Comparison of ENCODE assay signal across 17 cellular contexts in the genomic region with DNA sequence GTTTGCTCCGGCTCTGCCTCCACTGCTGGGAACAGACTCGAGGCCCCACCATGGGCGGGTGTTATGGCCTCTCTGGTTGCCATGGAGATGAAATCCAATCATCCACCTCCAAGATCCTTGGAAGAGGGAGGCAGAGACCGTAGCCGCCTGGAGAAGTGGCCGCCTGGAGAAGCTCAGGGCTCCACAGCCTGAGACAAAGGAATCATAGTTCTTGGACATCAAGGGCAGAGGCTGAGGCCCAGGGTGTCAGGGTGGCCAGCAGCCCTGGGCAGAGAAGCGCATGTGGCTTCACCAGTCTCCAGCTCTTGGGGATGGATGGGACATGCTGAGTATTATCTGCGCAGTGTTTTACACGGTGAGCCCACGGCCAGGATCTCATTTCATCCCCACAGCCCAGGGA. TPM values are rescaled to one million over a fixed set of nuclear protein-coding genes. Genes with fewer than 3 reads are reported as not detected.
DNase-seq lines count a peak whose midpoint lies in the region; TF ChIP-seq lines count a peak whose summit lies in the region.
"Had no signal": no experiment of that assay in that cellular context is flagged by ENCODE, and none has a peak within 500 bp of the region (broad histone marks: within the 10 kb centered on the region; RNA-seq: fewer than 3 reads in every experiment).

No MANE protein-coding gene starts in this region.

- peak overlapping the region; percentile 70 for H3K27ac Mint-ChIP-seq in endodermal cell
- H3K27ac Mint-ChIP-seq: activated naive CD4-positive, alpha-beta T cell treated with anti-CD3 and anti-CD28 coated beads, Interleukin-2, amount 50 U/mL, for 72 hours; naive thymus-derived CD4-positive, alpha-beta T cell had no signal

- H3K36me3 Mint-ChIP-seq in endodermal cell (ENCODE audit: low read depth), result peaks cover 2% of the 10 kb centered on the region
- H3K36me3 Mint-ChIP-seq: activated naive CD4-positive, alpha-beta T cell treated with anti-CD3 and anti-CD28 coated beads, Interleukin-2, amount 50 U/mL, for 72 hours had no signal

- no peak overlapping the region for H3K4me2 ChIP-seq in osteoblast (ENCODE audit: insufficient read depth, low read length)

- H3K4me1 ChIP-seq in endodermal cell (ENCODE audit: control insufficient read depth, insufficient read depth, low read length) (peaks cover 6% of the 10 kb centered on the region), osteoblast (ENCODE audit: insufficient read depth, low read length) (peaks cover 3% of the 10 kb centered on the region), Peyer's patch (no peaks in the 10 kb centered on the region)

- no peak overlapping the region for H2AFZ ChIP-seq in osteoblast (ENCODE audit: low read length)

- H3K27ac ChIP-seq in endodermal cell (ENCODE audit: low read depth, low read length) (peak overlapping the region; percentile 86), osteoblast (ENCODE audit: low read depth, low read length) (no peak overlapping the region), Peyer's patch (no peak overlapping the region)
- H3K27ac ChIP-seq: RWPE1 had no signal

- H3K4me1 Mint-ChIP-seq in endodermal cell, result peaks cover 16% of the 10 kb centered on the region

- peaks cover 25% of the 10 kb centered on the region for H4K20me1 ChIP-seq in osteoblast (ENCODE audit: insufficient read depth, low read length)

- TF ChIP-seq POLR2A in Peyer's patch (IDR thresholded peaks at IDR 0.05), result no peak

- H3K27me3 Mint-ChIP-seq in endodermal cell (ENCODE audit: insufficient read depth), result peaks cover 2% of the 10 kb centered on the region
- H3K27me3 Mint-ChIP-seq: naive thymus-derived CD4-positive, alpha-beta T cell had no signal

- no peak overlapping the region for H3K4me3 Mint-ChIP-seq in endodermal cell
- H3K4me3 Mint-ChIP-seq: naive thymus-derived CD4-positive, alpha-beta T cell had no signal

- H3K36me3 ChIP-seq in endodermal cell (ENCODE audit: control insufficient read depth, insufficient read depth, low read length) (no peaks in the 10 kb centered on the region), osteoblast (ENCODE audit: insufficient read depth, low read length) (no peaks in the 10 kb centered on the region), Peyer's patch (no peaks in the 10 kb centered on the region)

- H3K9me3 Mint-ChIP-seq in endodermal cell, result no peaks in the 10 kb centered on the region
- H3K9me3 Mint-ChIP-seq: activated naive CD4-positive, alpha-beta T cell treated with anti-CD3 and anti-CD28 coated beads, Interleukin-2, amount 50 U/mL, for 72 hours had no signal

- TF ChIP-seq CTCF in endodermal cell (conservative IDR thresholded peaks at IDR 0.05) (no peak), osteoblast (IDR thresholded peaks at IDR 0.05; ENCODE audit: extremely low read depth, low read depth, low read length) (no peak), Peyer's patch (IDR thresholded peaks at IDR 0.05) (no peak)

- peak overlapping the region; percentile 8 for H3K9ac ChIP-seq in endodermal cell (ENCODE audit: extremely low read depth, low read length, poor library complexity, severe bottlenecking)

- H3K4me3 ChIP-seq in endodermal cell (ENCODE audit: low read length) (no peak overlapping the region), osteoblast (ENCODE audit: insufficient read depth, low read length) (no peak overlapping the region), Peyer's patch (no peak overlapping the region)
- H3K4me3 ChIP-seq: GM12878 had no signal

- H3K79me2 ChIP-seq in osteoblast (ENCODE audit: insufficient read depth, low read length), result peaks cover 2% of the 10 kb centered on the region

- H3K27me3 ChIP-seq in endodermal cell (ENCODE audit: control insufficient read depth, insufficient read depth, low read length, poor library complexity, severe bottlenecking) (no peaks in the 10 kb centered on the region), osteoblast (ENCODE audit: insufficient read depth, low read length) (peaks cover 3% of the 10 kb centered on the region), Peyer's patch (no peaks in the 10 kb centered on the region)

- peak; percentile 42 for DNase-seq in DMS53 (lab: John Stamatoyannopoulos, UW)
- no peak for DNase-seq in DMS53 treated with DMSO at 0.1 percent for 48 hours (lab: John Stamatoyannopoulos, UW; ENCODE audit: unreplicated experiment)
- peak; percentile 16 for DNase-seq in NCI-H524 treated with DMSO at 0.1 percent for 48 hours (lab: John Stamatoyannopoulos, UW)
- DNase-seq in endodermal cell, result peak; percentile 85
- DNase-seq in osteoblast (ENCODE audit: insufficient read length, low spot score, missing footprints), result peak; percentile 79
- no peak for DNase-seq in cerebellum (ENCODE audit: low spot score)
- DNase-seq in Peyer's patch, result no peak
- no peak for DNase-seq in pons (ENCODE audit: low spot score)
- DNase-seq: Calu3; HCEC 1CT; kidney; naive thymus-derived CD4-positive, alpha-beta T cell; NCI-H2081; stimulated activated CD4-positive, alpha-beta T cell treated with anti-CD3 and anti-CD28 coated beads, Interleukin-12 subunit alpha, Interleukin-12 subunit beta, amount 100 ng/mL, for 4 hours had no signal

- 64 to 87% methylated on average over 4 to 10 of the region's 10 CpGs for WGBS in endodermal cell (ENCODE audit: insufficient coverage in 1 of 2, insufficient read length in 1 of 2), 2 experiments

- H3K9me3 ChIP-seq in endodermal cell (ENCODE audit: control insufficient read depth, low read length), result no peaks in the 10 kb centered on the region
- no peaks in the 10 kb centered on the region for H3K9me3 ChIP-seq in osteoblast (ENCODE audit: low read depth, low read length)
- no peaks in the 10 kb centered on the region for H3K9me3 ChIP-seq in Peyer's patch

RNA-seq across cellular contexts. Expression of gene ABR, which starts 36.2 kb away (rescaled TPM):
- total RNA-seq in endodermal cell, result 10 to 100 TPM; 51.1 to 58.7 TPM
- polyA plus RNA-seq in endodermal cell (2013, experiment 1 of 2), result 52.8 TPM
- polyA plus RNA-seq in endodermal cell (2013, experiment 2 of 2), result 56.2 TPM
- total RNA-seq in osteoblast, result 156 and 163 TPM in 2 replicates
- total RNA-seq in cerebellum, result 88.9 TPM
- total RNA-seq in Peyer's patch, result 100 to 1,000 TPM; 220 to 753 (median 440) TPM

Comparison
In these comparisons a context has a peak if more than half of its experiments do, and no peak if none do; other contexts are left out.
1. DNase-seq: peak in DMS53 (single experiment), NCI-H524 treated with DMSO at 0.1 percent for 48 hours (single experiment), endodermal cell (single experiment) and osteoblast (single experiment); none in DMS53 treated with DMSO at 0.1 percent for 48 hours (single experiment), cerebellum (single experiment), Peyer's patch (0 of 3) and pons (single experiment).